18 cellular contexts compared by ENCODE assay signal in the genomic region with DNA sequence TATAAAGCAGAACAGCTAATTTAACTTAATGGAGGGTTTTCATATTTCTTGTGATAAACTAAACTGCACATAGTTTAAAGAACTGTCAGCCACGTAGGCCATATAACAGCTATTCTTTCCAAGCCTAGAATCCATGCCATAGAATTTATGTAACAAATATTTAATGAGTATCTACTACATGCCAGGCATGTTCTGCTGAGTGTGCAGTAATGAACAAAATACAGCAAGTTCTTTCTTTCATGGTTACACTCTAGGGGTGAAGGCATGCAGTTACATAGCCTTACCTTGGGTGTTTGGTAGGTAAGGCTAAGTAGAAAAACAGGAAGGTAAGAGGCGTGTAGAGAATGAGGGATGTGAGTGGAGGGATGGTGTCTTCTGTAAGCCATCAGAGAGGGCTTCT. TPM values are rescaled to one million over a fixed set of nuclear protein-coding genes. Genes with fewer than 3 reads are reported as not detected.
DNase-seq lines count a peak whose midpoint lies in the region; ATAC-seq, FAIRE-seq and TF ChIP-seq lines count a peak whose summit lies in the region.
"Had no signal": no experiment of that assay in that cellular context is flagged by ENCODE, and none has a peak within 500 bp of the region (broad histone marks: within the 10 kb centered on the region; RNA-seq: fewer than 3 reads in every experiment).

No MANE protein-coding gene starts in this region.

- H3K4me3 ChIP-seq in HepG2 (replicated peaks in 1 of 3; ENCODE audit: insufficient read depth in 1 of 3, low read depth in 2 of 3, low read length in 3 of 3): no peak overlapping the region
- H3K4me3 ChIP-seq in right lobe of liver: no peak overlapping the region
- H3K4me3 ChIP-seq in testis: no peak overlapping the region
- H3K4me3 ChIP-seq: body of pancreas, esophagus muscularis mucosa, gastrocnemius medialis, right atrium auricular region had no signal

- no peak overlapping the region for H2AFZ ChIP-seq in HepG2 (ENCODE audit: low read length)

- TF ChIP-seq RAD21 in HepG2 (CRISPR knock-in tag; IDR thresholded peaks at IDR 0.05): no peak

- H3K36me3 ChIP-seq in HepG2 (replicated peaks in 1 of 2; ENCODE audit: control insufficient read depth in 1 of 2, insufficient read depth in 2 of 2, low read length in 2 of 2): peaks cover 0 to 1% of the 10 kb centered on the region in 2 experiments; a peak in 2 of 5 replicates
- H3K36me3 ChIP-seq in right lobe of liver: no peaks in the 10 kb centered on the region
- H3K36me3 ChIP-seq in testis (ENCODE audit: low read depth, missing control alignments): no peaks in the 10 kb centered on the region
- H3K36me3 ChIP-seq: esophagus muscularis mucosa, gastrocnemius medialis, right atrium auricular region had no signal

- no peak for TF ChIP-seq EP300 in HepG2 (IDR thresholded peaks at IDR 0.05; ENCODE audit: low read depth in 2 of 2, low read length in 2 of 2)
- no peak for TF ChIP-seq EP300 in HepG2 (CRISPR knock-in tag; IDR thresholded peaks at IDR 0.05; ENCODE audit: borderline replicate concordance)

- 96% methylated on average over 2 of the region's 2 CpGs for WGBS in HepG2 (ENCODE audit: low lambda C conversion rate)
- 91% methylated on average over 2 of the region's 2 CpGs for WGBS in right lobe of liver (ENCODE audit: insufficient coverage, low coverage, low lambda C conversion rate, missing lambda C conversion rate)
- 78 to 84% methylated on average over 2 of the region's 2 CpGs for WGBS in testis, 2 donors

- peaks cover 31% of the 10 kb centered on the region for H4K20me1 ChIP-seq in HepG2 (ENCODE audit: insufficient read depth, low read length)

- intact Hi-C loops in HepG2 (cut with micrococcal nuclease; ENCODE audit: unreplicated experiment) (no loop called here), right lobe of liver (cut with DNase I) (no loop called here), testis (cut with DNase I; ENCODE audit: low total_unique reads) (no loop called here)

- H3K36me3 Mint-ChIP-seq in T-helper 17 cell (ENCODE audit: low read depth): peaks cover 2% of the 10 kb centered on the region
- H3K36me3 Mint-ChIP-seq in glutamatergic neuron (ENCODE audit: unreplicated experiment): peaks cover 6% of the 10 kb centered on the region

- H3K79me2 ChIP-seq in HepG2 (ENCODE audit: insufficient read depth, low read length): peaks cover 80% of the 10 kb centered on the region

- BruUV-seq in HepG2 (replicated peaks; lab: Mats Ljungman, UMichigan): no TSS peak

- H3K4me3 Mint-ChIP-seq in T-helper 17 cell (peak overlapping the region; percentile 69), glutamatergic neuron (ENCODE audit: unreplicated experiment) (no peak overlapping the region)
- H3K4me3 Mint-ChIP-seq: activated naive CD8-positive, alpha-beta T cell treated with anti-CD3 and anti-CD28 coated beads, Interleukin-2, amount 10 ng/mL, durations not matched to agents 7 days and 5 days had no signal

- TF ChIP-seq CTCF in HepG2 (CRISPR knock-in tag; IDR thresholded peaks at IDR 0.05) (no peak), right lobe of liver (IDR thresholded peaks at IDR 0.05) (no peak), glutamatergic neuron (IDR thresholded peaks at IDR 0.05; ENCODE audit: partially characterized antibody, unreplicated experiment) (no peak), testis (IDR thresholded peaks at IDR 0.05) (no peak)

- no peaks in the 10 kb centered on the region for H3K27me3 Mint-ChIP-seq in T-helper 17 cell
- peaks cover 3% of the 10 kb centered on the region for H3K27me3 Mint-ChIP-seq in glutamatergic neuron (ENCODE audit: unreplicated experiment)
- H3K27me3 Mint-ChIP-seq: activated naive CD8-positive, alpha-beta T cell treated with anti-CD3 and anti-CD28 coated beads, Interleukin-2, amount 10 ng/mL, durations not matched to agents 7 days and 5 days had no signal

- CTCF ChIA-PET in HepG2 (lab: Yijun Ruan, JAX; ENCODE audit: low intra/inter-chr PET ratio, low total read pairs): no interaction called here

- H3K4me1 Mint-ChIP-seq in T-helper 17 cell (peaks cover 55% of the 10 kb centered on the region), glutamatergic neuron (ENCODE audit: low read depth, unreplicated experiment) (peaks cover 10% of the 10 kb centered on the region)

- H3K27ac Mint-ChIP-seq in T-helper 17 cell: peak overlapping the region; percentile 78
- H3K27ac Mint-ChIP-seq in glutamatergic neuron (ENCODE audit: unreplicated experiment): peak overlapping the region; percentile 7
- H3K27ac Mint-ChIP-seq: activated naive CD8-positive, alpha-beta T cell treated with anti-CD3 and anti-CD28 coated beads, Interleukin-2, amount 10 ng/mL, durations not matched to agents 7 days and 5 days had no signal

- in situ Hi-C loops in HepG2 (cut with HindIII; ENCODE audit: extremely low pct_ligation_motif_present, low pct_unique_long_range_greater_than_20kb): no loop called here

- DNase-seq in HepG2 (ENCODE audit: low spot score): no peak
- DNase-seq in right lobe of liver: no peak
- DNase-seq in T-helper 17 cell: no peak
- DNase-seq in glutamatergic neuron: no peak
- DNase-seq in H54 (ENCODE audit: insufficient read length, low spot score): no peak
- DNase-seq in testis: no peak
- DNase-seq: activated CD4-positive, alpha-beta T cell treated with anti-CD3 and anti-CD28 coated beads for 1 hour; activated naive CD8-positive, alpha-beta T cell treated with anti-CD3 and anti-CD28 coated beads, Interleukin-2, amount 10 ng/mL, durations not matched to agents 7 days and 5 days; body of pancreas; COR-L47; effector memory CD4-positive, alpha-beta T cell; gastrocnemius medialis; kidney; NCI-H1417 treated with DMSO at 0.1 percent for 48 hours; NCI-H510A treated with DMSO at 0.1 percent for 48 hours had no signal

- no peak overlapping the region for H3K27ac ChIP-seq in HepG2 (ENCODE audit: extremely low read length, insufficient read depth, low read length)
- no peak overlapping the region for H3K27ac ChIP-seq in right lobe of liver
- H3K27ac ChIP-seq in testis: no peak overlapping the region
- H3K27ac ChIP-seq: body of pancreas, esophagus muscularis mucosa, gastrocnemius medialis, right atrium auricular region had no signal

- H3K9me3 Mint-ChIP-seq in glutamatergic neuron (ENCODE audit: unreplicated experiment): peaks cover 6% of the 10 kb centered on the region

- no peak for FAIRE-seq in HepG2 (lab: Jason Lieb, UNC)
- no peak for FAIRE-seq in H54 (lab: Jason Lieb, UNC)
- FAIRE-seq: kidney had no signal

- ATAC-seq in HepG2 (no peak), right lobe of liver (no peak), T-helper 17 cell (no peak), GM19328 (IDR thresholded peaks at IDR 0.05; ENCODE audit: unreplicated experiment) (no peak)
- ATAC-seq: body of pancreas, gastrocnemius medialis had no signal

- H3K4me2 ChIP-seq in HepG2 (ENCODE audit: low read depth, low read length): no peak overlapping the region; the same call in 1 of the 2 replicates

- no peaks in the 10 kb centered on the region for H3K9me3 ChIP-seq in HepG2 (ENCODE audit: low read length)
- no peaks in the 10 kb centered on the region for H3K9me3 ChIP-seq in right lobe of liver
- no peaks in the 10 kb centered on the region for H3K9me3 ChIP-seq in T-helper 17 cell (ENCODE audit: control insufficient read depth, low read length, poor library complexity, severe bottlenecking)
- no peaks in the 10 kb centered on the region for H3K9me3 ChIP-seq in testis
- H3K9me3 ChIP-seq: body of pancreas, esophagus muscularis mucosa, gastrocnemius medialis, right atrium auricular region had no signal

- H3K27me3 ChIP-seq in HepG2 (ENCODE audit: control insufficient read depth in 1 of 2, insufficient read depth in 2 of 2, low read length in 2 of 2): no peaks in the 10 kb centered on the region; a peak in 1 of 5 replicates
- no peaks in the 10 kb centered on the region for H3K27me3 ChIP-seq in right lobe of liver
- no peaks in the 10 kb centered on the region for H3K27me3 ChIP-seq in testis
- H3K27me3 ChIP-seq: body of pancreas, esophagus muscularis mucosa, gastrocnemius medialis, right atrium auricular region had no signal

- TF ChIP-seq POLR2A in HepG2 (IDR thresholded peaks at IDR 0.05; ENCODE audit: insufficient read depth in 1 of 2, low read depth in 2 of 2, low read length in 2 of 2) (no peak), right lobe of liver (IDR thresholded peaks at IDR 0.05) (no peak), H54 (IDR thresholded peaks at IDR 0.05; ENCODE audit: low read depth, low read length) (no peak), testis (IDR thresholded peaks at IDR 0.05) (no peak)

- POLR2A ChIA-PET in HepG2 (lab: Yijun Ruan, JAX): no interaction called here

- H3K9ac ChIP-seq in HepG2 (ENCODE audit: insufficient read depth, low read depth, low read length): no peak overlapping the region

- H3K4me1 ChIP-seq in HepG2 (ENCODE audit: insufficient read depth, low read length) (peaks cover 52% of the 10 kb centered on the region), right lobe of liver (peaks cover 0 to 16% (median 3%) of the 10 kb centered on the region in 4 donors), testis (peaks cover 5% of the 10 kb centered on the region)

RNA-seq across cellular contexts. Expression of a gene that starts 4.6 kb away (rescaled TPM):
- total RNA-seq in HepG2 (2016; rRNA removed; fragmentation: Illumina TruSeq; extraction: Trizol) (66.6 and 67.9 TPM in 2 replicates), right lobe of liver (10 to 100 TPM; 18.8 to 29.4 (median 22.2) TPM), T-helper 17 cell (10 to 100 TPM; 67.6 to 70.9 TPM), glutamatergic neuron (ENCODE audit: unreplicated experiment) (43.7 TPM), testis (100 to 1,000 TPM in 1 of 2 donors, 10 to 100 TPM in 1; 71.4 to 104 TPM)
- total RNA-seq in HepG2 (2016; cell fraction: cytosol; rRNA removed; fragmentation: Illumina TruSeq; extraction: Trizol; ENCODE audit: low read depth): 55.4 and 65.8 TPM in 2 replicates
- total RNA-seq in HepG2 (2016; cell fraction: insoluble cytoplasmic fraction; rRNA removed; fragmentation: Illumina TruSeq; extraction: Trizol): 59.1 and 63.0 TPM in 2 replicates
- 94.1 and 96.8 TPM in 2 replicates for total RNA-seq in HepG2 (2016; cell fraction: membrane; rRNA removed; fragmentation: Illumina TruSeq; extraction: Trizol)
- 59.4 and 60.6 TPM in 2 replicates for total RNA-seq in HepG2 (2016; cell fraction: nucleus; rRNA removed; fragmentation: Illumina TruSeq; extraction: Trizol)
- polyA plus RNA-seq in HepG2 (2011; rRNA removed) (35.4 and 43.6 TPM in 2 replicates), testis (ENCODE audit: insufficient read depth, low read depth, low replicate concordance) (105 TPM)
- 17.2 and 27.7 TPM in 2 replicates for polyA plus RNA-seq in HepG2 (2011; cell fraction: cytosol; rRNA removed)
- polyA plus RNA-seq in HepG2 (2011; cell fraction: nucleus; rRNA removed): 29.1 and 37.9 TPM in 2 replicates
- polyA plus RNA-seq in HepG2 (2012): 40.6 and 47.2 TPM in 2 replicates
- 37.8 and 49.5 TPM in 2 replicates for polyA plus RNA-seq in HepG2 (2016; cell fraction: cytosol; fragmentation: Illumina TruSeq; extraction: Trizol; ENCODE audit: low read depth)
- polyA plus RNA-seq in HepG2 (2016; cell fraction: insoluble cytoplasmic fraction; fragmentation: Illumina TruSeq; extraction: Trizol; ENCODE audit: low read depth): 64.3 and 69.2 TPM in 2 replicates
- polyA plus RNA-seq in HepG2 (2016; cell fraction: membrane; fragmentation: Illumina TruSeq; extraction: Trizol; ENCODE audit: low read depth): 70.9 and 75.8 TPM in 2 replicates
- 55.9 and 58.5 TPM in 2 replicates for polyA plus RNA-seq in HepG2 (2016; cell fraction: nucleus; fragmentation: Illumina TruSeq; extraction: Trizol; ENCODE audit: insufficient read depth, low read depth)
- polyA minus RNA-seq in HepG2 (2011; rRNA and poly(A)+ RNA removed; ENCODE audit: low replicate concordance): 20.9 and 41.9 TPM in 2 replicates
- polyA minus RNA-seq in HepG2 (2011; cell fraction: cytosol; rRNA and poly(A)+ RNA removed): 26.6 and 35.0 TPM in 2 replicates
- polyA minus RNA-seq in HepG2 (2011; cell fraction: nucleus; rRNA and poly(A)+ RNA removed): 118 and 132 TPM in 2 replicates
